ENCODE assay signal across 2 cellular contexts in genomic region chr5:149288437-149288836, GRCh38.
TF ChIP-seq lines count a peak whose summit lies in the region.

No MANE protein-coding gene starts in this region.

TF ChIP-seq in liver, 16 proteins besides CTCF, POLR2A, EP300 and RAD21:
- TF ChIP-seq ZBTB33 (IDR thresholded peaks at IDR 0.05) = no peak
- TF ChIP-seq NR2F2 (IDR thresholded peaks at IDR 0.05) = no peak
- TF ChIP-seq YY1 (IDR thresholded peaks at IDR 0.05) = peak; percentile 63
- no peak for TF ChIP-seq HNF4A (conservative IDR thresholded peaks at IDR 0.05)
- no peak for TF ChIP-seq ATF3 (IDR thresholded peaks at IDR 0.05)
- no peak for TF ChIP-seq JUND (IDR thresholded peaks at IDR 0.05)
- TF ChIP-seq FOXA2 (IDR thresholded peaks at IDR 0.05) = no peak
- no peak for TF ChIP-seq RXRA (IDR thresholded peaks at IDR 0.05)
- peak in 1 of 2 donors; percentile 50 for TF ChIP-seq GABPA (IDR thresholded peaks at IDR 0.05 in 1 of 2, conservative IDR thresholded peaks at IDR 0.05 in 1 of 2)
- no peak for TF ChIP-seq TAF1 (conservative IDR thresholded peaks at IDR 0.05)
- no peak for TF ChIP-seq SP1 (IDR thresholded peaks at IDR 0.05)
- TF ChIP-seq MAX (IDR thresholded peaks at IDR 0.05) = no peak
- TF ChIP-seq REST (IDR thresholded peaks at IDR 0.05) = no peak
- no peak for TF ChIP-seq FOXA1 (IDR thresholded peaks at IDR 0.05)
- no peak for TF ChIP-seq EGR1 (IDR thresholded peaks at IDR 0.05; ENCODE audit: low read depth in 2 of 2)
- TF ChIP-seq HNF4G (IDR thresholded peaks at IDR 0.05) = no peak

TF ChIP-seq in HepG2, 621 proteins besides CTCF, POLR2A, EP300 and RAD21:
- TF ChIP-seq ZNF20 (CRISPR knock-in tag; IDR thresholded peaks at IDR 0.05) (no peak), ZNF251 (CRISPR knock-in tag; IDR thresholded peaks at IDR 0.05) (no peak), RBM22 (optimal IDR thresholded peaks at IDR 0.05; ENCODE audit: low read length) (no peak), SAFB2 (CRISPR knock-in tag; IDR thresholded peaks at IDR 0.05; ENCODE audit: borderline replicate concordance, low read depth) (no peak), NR2F6 (IDR thresholded peaks at IDR 0.05) (no peak), NR2F6 (CRISPR knock-in tag; IDR thresholded peaks at IDR 0.05) (no peak), MTA1 (CRISPR knock-in tag; IDR thresholded peaks at IDR 0.05; ENCODE audit: borderline replicate concordance) (no peak), GZF1 (CRISPR knock-in tag; IDR thresholded peaks at IDR 0.05) (no peak), ZSCAN22 (CRISPR knock-in tag; IDR thresholded peaks at IDR 0.05) (no peak), ZNF12 (CRISPR knock-in tag; IDR thresholded peaks at IDR 0.05) (no peak), BCLAF1 (IDR thresholded peaks at IDR 0.05) (no peak), MIER3 (CRISPR knock-in tag; IDR thresholded peaks at IDR 0.05; ENCODE audit: borderline replicate concordance) (no peak), PHF20 (CRISPR knock-in tag; IDR thresholded peaks at IDR 0.05) (no peak)
